Comparison of ENCODE assay signal across 8 cellular contexts in genomic region chr17:33291248-33292183, GRCh38. TPM values are rescaled to one million over a fixed set of nuclear protein-coding genes. Genes with fewer than 3 reads are reported as not detected.
DNase-seq lines count a peak whose midpoint lies in the region; ATAC-seq, FAIRE-seq and TF ChIP-seq lines count a peak whose summit lies in the region.

No MANE protein-coding gene starts in this region.

- H3K9me3 ChIP-seq in BE2C: no peaks in the 10 kb centered on the region
- no peaks in the 10 kb centered on the region for H3K9me3 ChIP-seq in MG63
- no peaks in the 10 kb centered on the region for H3K9me3 ChIP-seq in mesodermal cell (ENCODE audit: control insufficient read depth, low read length)
- H3K9me3 ChIP-seq in Karpas-422 (ENCODE audit: low read length): no peaks in the 10 kb centered on the region

- H3K9ac ChIP-seq in Karpas-422 (ENCODE audit: low read length): no peak overlapping the region

- TF ChIP-seq CTCF in BE2C (IDR thresholded peaks at IDR 0.05; ENCODE audit: low read depth, low read length) (no peak), coronary artery (IDR thresholded peaks at IDR 0.05) (no peak)

- H3K27ac ChIP-seq in coronary artery (no peak overlapping the region), mesodermal cell (ENCODE audit: low read depth, low read length, severe bottlenecking) (no peak overlapping the region), Karpas-422 (ENCODE audit: low read length) (no peak overlapping the region)

- H4K20me1 ChIP-seq in Karpas-422 (ENCODE audit: insufficient read depth, low read depth, low read length): no peaks in the 10 kb centered on the region

- ATAC-seq in HG02610 (IDR thresholded peaks at IDR 0.05; ENCODE audit: unreplicated experiment): no peak
- ATAC-seq in HG02678 (IDR thresholded peaks at IDR 0.05; ENCODE audit: unreplicated experiment): no peak

- H3K27me3 ChIP-seq in BE2C (peaks cover 47% of the 10 kb centered on the region), MG63 (peaks cover 54% of the 10 kb centered on the region), Karpas-422 (ENCODE audit: low read length) (no peaks in the 10 kb centered on the region)

- H3K4me2 ChIP-seq in Karpas-422 (ENCODE audit: low read depth, low read length, poor library complexity, severe bottlenecking): no peak overlapping the region

- H3K79me2 ChIP-seq in Karpas-422 (ENCODE audit: low read length): no peaks in the 10 kb centered on the region

- H3K4me1 ChIP-seq in BE2C (no peaks in the 10 kb centered on the region), mesodermal cell (ENCODE audit: control insufficient read depth, insufficient read depth, low read length, poor library complexity, severe bottlenecking) (no peaks in the 10 kb centered on the region), Karpas-422 (ENCODE audit: low read length) (no peaks in the 10 kb centered on the region)

- H3K36me3 ChIP-seq in BE2C (no peaks in the 10 kb centered on the region), MG63 (no peaks in the 10 kb centered on the region), mesodermal cell (ENCODE audit: control insufficient read depth, insufficient read depth, low read length) (no peaks in the 10 kb centered on the region), Karpas-422 (ENCODE audit: insufficient read depth, low read length) (no peaks in the 10 kb centered on the region)

- DNase-seq in BE2C: peak; percentile 30
- peak; percentile 33 for DNase-seq in MG63
- no peak for DNase-seq in coronary artery (ENCODE audit: low spot score)
- no peak for DNase-seq in Karpas-422
- DNase-seq in H54 (ENCODE audit: insufficient read length, low spot score): no peak

- H3K9me2 ChIP-seq in Karpas-422 (replicated peaks; ENCODE audit: insufficient read depth, low read length): no peaks in the 10 kb centered on the region

- whole genome bisulfite sequencing in mesodermal cell (ENCODE audit: insufficient coverage in 2 of 2), 2 experiments: 3% methylated on average over 68 to 92 of the region's 104 CpGs

- no peak overlapping the region for H2AFZ ChIP-seq in Karpas-422 (ENCODE audit: low read length)

- no peak for FAIRE-seq in H54 (lab: Jason Lieb, UNC)

- TF ChIP-seq POLR2A in H54 (IDR thresholded peaks at IDR 0.05; ENCODE audit: low read depth, low read length): no peak

- H3K4me3 ChIP-seq in BE2C (ENCODE audit: low read depth, low read length) (peak overlapping the region; percentile 45), MG63 (no peak overlapping the region), coronary artery (peak overlapping the region; percentile 67), mesodermal cell (ENCODE audit: extremely low read depth, insufficient read depth, low read length, poor library complexity, severe bottlenecking) (peak overlapping the region; percentile 45), Karpas-422 (ENCODE audit: low read length) (no peak overlapping the region)

RNA-seq across cellular contexts. Expression of gene ASIC2, which starts 1.6 kb away (rescaled TPM):
- 0.73 TPM for polyA plus RNA-seq in BE2C (2012; ENCODE audit: insufficient read depth, insufficient read length, low read depth)
- total RNA-seq in MG63 (2014; rRNA removed; shearing (Covaris generic); ENCODE audit: low replicate concordance): not detected in 2 replicates
- 2.8 TPM for polyA plus RNA-seq in mesodermal cell (2013, experiment 1 of 2)
- 3.0 TPM for polyA plus RNA-seq in mesodermal cell (2013, experiment 2 of 2)
- not detected in 2 replicates for total RNA-seq in Karpas-422 (2014; rRNA removed; shearing (Covaris generic); ENCODE audit: low replicate concordance)

Comparison
In these comparisons a context has a peak if more than half of its experiments do, and no peak if none do; other contexts are left out.
1. DNase-seq: peak in BE2C (single experiment) and MG63 (single experiment); none in coronary artery (single experiment), Karpas-422 (single experiment) and H54 (single experiment).
2. H3K4me3 ChIP-seq: peak in BE2C (single experiment), coronary artery (single experiment) and mesodermal cell (single experiment); none in MG63 (single experiment) and Karpas-422 (single experiment).